ENCODE assay signal across 20 cellular contexts in genomic region chr21:31515253-31515652, GRCh38.
DNase-seq lines count a peak whose midpoint lies in the region; ATAC-seq and TF ChIP-seq lines count a peak whose summit lies in the region.
"Had no signal": no experiment of that assay in that cellular context is flagged by ENCODE, and none has a peak within 500 bp of the region (broad histone marks: within the 10 kb centered on the region; RNA-seq: fewer than 3 reads in every experiment).

No MANE protein-coding gene starts in this region.

- TF ChIP-seq CTCF in GM23338 (conservative IDR thresholded peaks at IDR 0.05; ENCODE audit: low read depth in 2 of 2) (no peak), WTC11 (IDR thresholded peaks at IDR 0.05) (no peak), endodermal cell (conservative IDR thresholded peaks at IDR 0.05) (no peak), vagina (IDR thresholded peaks at IDR 0.05) (no peak), BE2C (IDR thresholded peaks at IDR 0.05; ENCODE audit: low read depth, low read length) (no peak)

- H3K27ac ChIP-seq in GM23338 (ENCODE audit: low read depth) (no peak overlapping the region), endodermal cell (ENCODE audit: low read depth, low read length) (no peak overlapping the region), substantia nigra (ENCODE audit: low read depth, low read length, poor library complexity, severe bottlenecking) (peak overlapping the region; percentile 32), vagina (no peak overlapping the region)
- H3K27ac ChIP-seq: GM23248, PC-9, SJCRH30 had no signal

- no peaks in the 10 kb centered on the region for H3K9me2 ChIP-seq in GM23338 (ENCODE audit: insufficient read depth)

- no peak overlapping the region for H3K4me2 ChIP-seq in GM23338
- H3K4me2 ChIP-seq: PC-9 had no signal

- H3K4me3 Mint-ChIP-seq in GM23338 (peak overlapping the region; percentile 11; the same call in 2 of the 3 replicates), WTC11 (no peak overlapping the region), endodermal cell (no peak overlapping the region)
- H3K4me3 Mint-ChIP-seq: CD4-positive, CD25-positive, alpha-beta regulatory T cell had no signal

- no peak overlapping the region; the same call in 1 of the 2 replicates for H3K27ac Mint-ChIP-seq in GM23338
- H3K27ac Mint-ChIP-seq in WTC11: peak overlapping the region; percentile 72
- H3K27ac Mint-ChIP-seq in endodermal cell: peak overlapping the region; percentile 13

- H2AFZ ChIP-seq in GM23338: no peak overlapping the region
- H2AFZ ChIP-seq: GM23248, PC-9 had no signal

- H3K4me1 Mint-ChIP-seq in GM23338 (peaks cover 18% of the 10 kb centered on the region), WTC11 (peaks cover 28% of the 10 kb centered on the region), endodermal cell (peaks cover 24% of the 10 kb centered on the region)

- H3F3A ChIP-seq in GM23338 (replicated peaks; ENCODE audit: low read depth): 0 out of 2 replicates have a peak, but pooled peaks cover 3% of the 10 kb centered on the region

- peaks cover 11% of the 10 kb centered on the region for H3K4me1 ChIP-seq in GM23338 (ENCODE audit: insufficient read depth)
- H3K4me1 ChIP-seq in endodermal cell (ENCODE audit: control insufficient read depth, insufficient read depth, low read length): no peaks in the 10 kb centered on the region
- no peaks in the 10 kb centered on the region for H3K4me1 ChIP-seq in vagina
- no peaks in the 10 kb centered on the region; the same call in 1 of the 2 replicates for H3K4me1 ChIP-seq in BE2C

- no peaks in the 10 kb centered on the region; the same call in 1 of the 2 replicates for H4K20me1 ChIP-seq in GM23338 (replicated peaks; ENCODE audit: insufficient read depth)

- H3K9me3 Mint-ChIP-seq in GM23338 (no peaks in the 10 kb centered on the region), WTC11 (no peaks in the 10 kb centered on the region), endodermal cell (no peaks in the 10 kb centered on the region)
- H3K9me3 Mint-ChIP-seq: CD4-positive, CD25-positive, alpha-beta regulatory T cell had no signal

- WGBS in endodermal cell (ENCODE audit: insufficient coverage in 1 of 2, insufficient read length in 1 of 2), 2 experiments: 98 to 100% methylated on average over 1 to 2 of the region's 2 CpGs

- H3K9me3 ChIP-seq in endodermal cell (ENCODE audit: control insufficient read depth, low read length): no peaks in the 10 kb centered on the region
- H3K9me3 ChIP-seq in vagina: no peaks in the 10 kb centered on the region
- H3K9me3 ChIP-seq in BE2C: no peaks in the 10 kb centered on the region
- H3K9me3 ChIP-seq: MG63, SJCRH30 had no signal

- ATAC-seq in GM23338: no peak
- ATAC-seq in WTC11: no peak
- no peak for ATAC-seq in HG02610 (IDR thresholded peaks at IDR 0.05; ENCODE audit: unreplicated experiment)
- ATAC-seq: Right ventricle myocardium inferior had no signal

- CTCF ChIA-PET in WTC11 (lab: Charles Lee): interaction anchor here (0.5 to 2.4 kb wide), 9 partner anchors 11 to 231 kb away, joined by 3 to 15 read pairs (median 3); no protein-coding TSS in a partner anchor

- H3K4me3 ChIP-seq in GM23338 (no peak overlapping the region), endodermal cell (ENCODE audit: low read length) (no peak overlapping the region), vagina (no peak overlapping the region), BE2C (ENCODE audit: low read depth, low read length) (no peak overlapping the region)
- H3K4me3 ChIP-seq: GM23248, MG63, PC-9, SJCRH30 had no signal

- H3K36me3 ChIP-seq in GM23338 (ENCODE audit: insufficient read depth): no peaks in the 10 kb centered on the region
- H3K36me3 ChIP-seq in endodermal cell (ENCODE audit: control insufficient read depth, insufficient read depth, low read length): no peaks in the 10 kb centered on the region
- H3K36me3 ChIP-seq in vagina: no peaks in the 10 kb centered on the region
- no peaks in the 10 kb centered on the region for H3K36me3 ChIP-seq in BE2C
- H3K36me3 ChIP-seq: MG63, SJCRH30 had no signal

- POLR2A ChIA-PET in WTC11 (lab: Charles Lee): interaction anchor here (2.0 kb wide), 1 partner anchor 44 kb away, joined by 8 read pairs; no protein-coding TSS in a partner anchor

- no peak overlapping the region for H3K9ac ChIP-seq in endodermal cell (ENCODE audit: extremely low read depth, low read length, poor library complexity, severe bottlenecking)
- H3K9ac ChIP-seq: GM23248 had no signal

- TF ChIP-seq POLR2A in vagina (IDR thresholded peaks at IDR 0.05): no peak

- no peaks in the 10 kb centered on the region; the same call in 2 of the 3 replicates for H3K36me3 Mint-ChIP-seq in GM23338 (ENCODE audit: low read depth)
- H3K36me3 Mint-ChIP-seq in WTC11: no peaks in the 10 kb centered on the region
- no peaks in the 10 kb centered on the region for H3K36me3 Mint-ChIP-seq in endodermal cell (ENCODE audit: low read depth)

- H3K27me3 ChIP-seq in GM23338 (ENCODE audit: insufficient read depth) (no peaks in the 10 kb centered on the region), endodermal cell (ENCODE audit: control insufficient read depth, insufficient read depth, low read length, poor library complexity, severe bottlenecking) (no peaks in the 10 kb centered on the region), vagina (no peaks in the 10 kb centered on the region), BE2C (no peaks in the 10 kb centered on the region)
- H3K27me3 ChIP-seq: MG63, SJCRH30 had no signal

- H3K27me3 Mint-ChIP-seq in GM23338 (ENCODE audit: insufficient read depth, low read depth, poor library complexity) (peaks cover 2% of the 10 kb centered on the region), WTC11 (ENCODE audit: low read depth) (no peaks in the 10 kb centered on the region), endodermal cell (ENCODE audit: insufficient read depth) (no peaks in the 10 kb centered on the region)
- H3K27me3 Mint-ChIP-seq: CD4-positive, CD25-positive, alpha-beta regulatory T cell had no signal

- peaks cover 33% of the 10 kb centered on the region for H3K79me2 ChIP-seq in GM23338 (replicated peaks; ENCODE audit: insufficient read depth)

- no peak for DNase-seq in GM23338 (ENCODE audit: low spot score)
- no peak for DNase-seq in WTC11 (ENCODE audit: low spot score)
- no peak for DNase-seq in endodermal cell
- no peak for DNase-seq in substantia nigra (lab: John Stamatoyannopoulos, UW)
- DNase-seq in vagina (ENCODE audit: extremely low spot score in 2 of 2): no peak
- no peak for DNase-seq in BE2C
- DNase-seq: 8988T; ACHN; CD4-positive, CD25-positive, alpha-beta regulatory T cell; DMS153; GM23248; HCEC 1CT; IMR-90; KG1; MG63; NCI-H2029; PC-9 had no signal

- intact Hi-C loops in vagina (cut with DNase I): no loop called here

TF ChIP-seq in GM23338, 12 proteins besides CTCF, POLR2A, EP300 and RAD21 (continues in another document):
- TF ChIP-seq EZH2 (IDR thresholded peaks at IDR 0.05; ENCODE audit: low read depth, unreplicated experiment): no peak
- no peak for TF ChIP-seq STAT1 (IDR thresholded peaks at IDR 0.05; ENCODE audit: unreplicated experiment)
- TF ChIP-seq ZNF331 (CRISPR knock-in tag; IDR thresholded peaks at IDR 0.05; ENCODE audit: low read depth): no peak
- no peak for TF ChIP-seq ETS1 (IDR thresholded peaks at IDR 0.05)
- TF ChIP-seq NANOG (IDR thresholded peaks at IDR 0.05; ENCODE audit: borderline replicate concordance): no peak
- TF ChIP-seq JUNB (IDR thresholded peaks at IDR 0.05; ENCODE audit: unreplicated experiment): no peak

TF ChIP-seq in WTC11, 78 proteins besides CTCF, POLR2A, EP300 and RAD21 (continues in another document):
- no peak for TF ChIP-seq JAZF1 (CRISPR knock-in tag; IDR thresholded peaks at IDR 0.05)
- no peak for TF ChIP-seq MXD4 (CRISPR knock-in tag; IDR thresholded peaks at IDR 0.05; ENCODE audit: borderline replicate concordance)
- no peak for TF ChIP-seq NFYB (CRISPR knock-in tag; conservative IDR thresholded peaks at IDR 0.05; ENCODE audit: low read depth)
- no peak for TF ChIP-seq FOXK1 (CRISPR knock-in tag; IDR thresholded peaks at IDR 0.05)
- no peak for TF ChIP-seq SOX15 (CRISPR knock-in tag; IDR thresholded peaks at IDR 0.05)
- no peak for TF ChIP-seq NFE2L1 (CRISPR knock-in tag; IDR thresholded peaks at IDR 0.05)
- no peak for TF ChIP-seq HMGXB4 (CRISPR knock-in tag; IDR thresholded peaks at IDR 0.05)
- TF ChIP-seq ZNF219 (CRISPR knock-in tag; IDR thresholded peaks at IDR 0.05; ENCODE audit: borderline replicate concordance): no peak
- no peak for TF ChIP-seq ZMAT4 (CRISPR knock-in tag; IDR thresholded peaks at IDR 0.05)
- TF ChIP-seq SMAD4 (CRISPR knock-in tag; IDR thresholded peaks at IDR 0.05): no peak
- no peak for TF ChIP-seq ZNF232 (CRISPR knock-in tag; IDR thresholded peaks at IDR 0.05)
- no peak for TF ChIP-seq TCF7 (CRISPR knock-in tag; IDR thresholded peaks at IDR 0.05; ENCODE audit: low read depth)
- no peak for TF ChIP-seq ESRRA (CRISPR knock-in tag; IDR thresholded peaks at IDR 0.05; ENCODE audit: borderline replicate concordance)
- no peak for TF ChIP-seq MLX (CRISPR knock-in tag; IDR thresholded peaks at IDR 0.05)
- TF ChIP-seq NR1H2 (CRISPR knock-in tag; IDR thresholded peaks at IDR 0.05): no peak
- TF ChIP-seq CREB1 (CRISPR knock-in tag; IDR thresholded peaks at IDR 0.05): no peak
